In genomic region chr16:28491080-28491969, GRCh38 we compare ENCODE assay signal across 8 cellular contexts. TPM values are rescaled to one million over a fixed set of nuclear protein-coding genes. Genes with fewer than 3 reads are reported as not detected.
DNase-seq lines count a peak whose midpoint lies in the region; ATAC-seq, FAIRE-seq and TF ChIP-seq lines count a peak whose summit lies in the region.

No MANE protein-coding gene starts in this region.

- TF ChIP-seq POLR2A in HepG2 (IDR thresholded peaks at IDR 0.05; ENCODE audit: insufficient read depth in 1 of 2, low read depth in 2 of 2, low read length in 2 of 2) = no peak

- ATAC-seq in HG02884 (IDR thresholded peaks at IDR 0.05; ENCODE audit: unreplicated experiment) (peak; percentile 10), HepG2 (peak; percentile 65), GM21390 (IDR thresholded peaks at IDR 0.05; ENCODE audit: unreplicated experiment) (no peak)

- H3K27ac ChIP-seq in HepG2 (ENCODE audit: extremely low read length, insufficient read depth, low read length) = peak overlapping the region; percentile 99
- peak overlapping the region; percentile 94 for H3K27ac ChIP-seq in stomach smooth muscle (ENCODE audit: low read length)

- H4K20me1 ChIP-seq in HepG2 (ENCODE audit: insufficient read depth, low read length) = no peaks in the 10 kb centered on the region

- H3K36me3 ChIP-seq in HepG2 (replicated peaks in 1 of 2; ENCODE audit: control insufficient read depth in 1 of 2, insufficient read depth in 2 of 2, low read length in 2 of 2) (peaks cover 4 to 13% of the 10 kb centered on the region in 2 experiments), stomach smooth muscle (ENCODE audit: control insufficient read depth in 2 of 2, insufficient read depth in 2 of 2, low read length in 2 of 2) (peaks cover 14 to 16% of the 10 kb centered on the region in 2 donors)

- peak; percentile 31 for DNase-seq in NCI-H2227 (lab: John Stamatoyannopoulos, UW; ENCODE audit: unreplicated experiment)
- DNase-seq in NCI-H2227 treated with DMSO at 0.1 percent for 48 hours (lab: John Stamatoyannopoulos, UW) = no peak
- peak; percentile 36 for DNase-seq in RPMI7951 (ENCODE audit: low read depth)
- DNase-seq in cerebellum (ENCODE audit: low spot score) = peak; percentile 35
- DNase-seq in HepG2 (ENCODE audit: low spot score) = peak; percentile 49

- peaks cover 9 to 24% of the 10 kb centered on the region in 2 experiments; a peak in 4 of 5 replicates for H3K27me3 ChIP-seq in HepG2 (ENCODE audit: control insufficient read depth in 1 of 2, insufficient read depth in 2 of 2, low read length in 2 of 2)
- no peaks in the 10 kb centered on the region for H3K27me3 ChIP-seq in stomach smooth muscle (ENCODE audit: control insufficient read depth in 1 of 2, insufficient read depth in 2 of 2, low read length in 2 of 2)

- 1% methylated on average over 32 of the region's 46 CpGs for WGBS in HepG2 (ENCODE audit: low lambda C conversion rate)

- H3K9me3 ChIP-seq in HepG2 (ENCODE audit: low read length) (no peaks in the 10 kb centered on the region), stomach smooth muscle (ENCODE audit: control insufficient read depth in 2 of 2, low read length in 2 of 2) (no peaks in the 10 kb centered on the region)

- CTCF ChIA-PET in HepG2 (lab: Yijun Ruan, JAX; ENCODE audit: low intra/inter-chr PET ratio, low total read pairs) = interaction anchor here (2.1 kb wide), 1 partner anchor 58 kb away, joined by 12 read pairs; no protein-coding TSS in a partner anchor

- intact Hi-C loops in HepG2 (cut with micrococcal nuclease; ENCODE audit: unreplicated experiment) = no loop called here

- H3K9ac ChIP-seq in HepG2 (ENCODE audit: insufficient read depth, low read depth, low read length) = peak overlapping the region; percentile 94
- peak overlapping the region; percentile 92 to 96 for H3K9ac ChIP-seq in stomach smooth muscle (ENCODE audit: low read length in 2 of 2)

- TSS peak; percentile 75 for BruUV-seq in HepG2 (replicated peaks; lab: Mats Ljungman, UMichigan)

- POLR2A ChIA-PET in HepG2 (lab: Yijun Ruan, JAX) = interaction anchor here (0.6 to 2.4 kb wide), 11 partner anchors 11 to 118 kb away, joined by 3 to 8 read pairs (median 4); partner anchors contain the start of genes NUPR1, SULT1A1 and SULT1A2

- TF ChIP-seq CTCF in HepG2 (CRISPR knock-in tag; IDR thresholded peaks at IDR 0.05) = peak; percentile 78

- no peaks in the 10 kb centered on the region for H3K79me2 ChIP-seq in HepG2 (ENCODE audit: insufficient read depth, low read length)

- H2AFZ ChIP-seq in HepG2 (ENCODE audit: low read length) = peak overlapping the region; percentile 55

- FAIRE-seq in HepG2 (lab: Jason Lieb, UNC) = peak; percentile 85

- in situ Hi-C loops in HepG2 (cut with HindIII; ENCODE audit: extremely low pct_ligation_motif_present, low pct_unique_long_range_greater_than_20kb) = no loop called here

- TF ChIP-seq RAD21 in HepG2 (CRISPR knock-in tag; IDR thresholded peaks at IDR 0.05) = peak; percentile 57; the same call in 1 of the 2 replicates

- H3K4me1 ChIP-seq in HepG2 (ENCODE audit: insufficient read depth, low read length) = peaks cover 20% of the 10 kb centered on the region; the same call in 1 of the 2 replicates
- H3K4me1 ChIP-seq in stomach smooth muscle (ENCODE audit: control insufficient read depth, insufficient read depth, low read length) = peaks cover 2% of the 10 kb centered on the region

- H3K4me3 ChIP-seq in HepG2 (replicated peaks in 1 of 3; ENCODE audit: insufficient read depth in 1 of 3, low read depth in 2 of 3, low read length in 3 of 3) (peak overlapping the region; percentile 89 to 98 (median 92)), stomach smooth muscle (ENCODE audit: low read length in 2 of 2) (peak overlapping the region; percentile 97 to 98)

- TF ChIP-seq EP300 in HepG2 (IDR thresholded peaks at IDR 0.05; ENCODE audit: low read depth in 2 of 2, low read length in 2 of 2) (peak in 1 of 2 experiments; percentile 29; a peak in 1 of 4 replicates), HepG2 (CRISPR knock-in tag; IDR thresholded peaks at IDR 0.05; ENCODE audit: borderline replicate concordance) (no peak)

- H3K4me2 ChIP-seq in HepG2 (ENCODE audit: low read depth, low read length) = peak overlapping the region; percentile 93

RNA-seq across cellular contexts. Expression of gene CLN3, which starts 0.5 kb away (rescaled TPM):
- total RNA-seq in RPMI7951 (2014; rRNA removed; shearing (Covaris generic)) = 11.8 and 16.0 TPM in 2 replicates
- total RNA-seq in cerebellum = 15.3 TPM
- total RNA-seq in HepG2 (2016; rRNA removed; fragmentation: Illumina TruSeq; extraction: Trizol) = 19.9 and 23.4 TPM in 2 replicates
- 16.4 and 17.6 TPM in 2 replicates for total RNA-seq in HepG2 (2016; cell fraction: cytosol; rRNA removed; fragmentation: Illumina TruSeq; extraction: Trizol; ENCODE audit: low read depth)
- 16.8 and 28.9 TPM in 2 replicates for total RNA-seq in HepG2 (2016; cell fraction: insoluble cytoplasmic fraction; rRNA removed; fragmentation: Illumina TruSeq; extraction: Trizol)
- total RNA-seq in HepG2 (2016; cell fraction: membrane; rRNA removed; fragmentation: Illumina TruSeq; extraction: Trizol) = 25.5 and 34.7 TPM in 2 replicates
- total RNA-seq in HepG2 (2016; cell fraction: nucleus; rRNA removed; fragmentation: Illumina TruSeq; extraction: Trizol) = 24.0 and 25.3 TPM in 2 replicates
- polyA plus RNA-seq in HepG2 (2011; rRNA removed) = 46.8 and 50.0 TPM in 2 replicates
- 29.8 and 31.5 TPM in 2 replicates for polyA plus RNA-seq in HepG2 (2011; cell fraction: cytosol; rRNA removed)
- 100 and 142 TPM in 2 replicates for polyA plus RNA-seq in HepG2 (2011; cell fraction: nucleus; rRNA removed)
- 24.9 and 33.5 TPM in 2 replicates for polyA plus RNA-seq in HepG2 (2012)
- 28.0 and 32.1 TPM in 2 replicates for polyA plus RNA-seq in HepG2 (2016; cell fraction: cytosol; fragmentation: Illumina TruSeq; extraction: Trizol; ENCODE audit: low read depth)
- polyA plus RNA-seq in HepG2 (2016; cell fraction: insoluble cytoplasmic fraction; fragmentation: Illumina TruSeq; extraction: Trizol; ENCODE audit: low read depth) = 28.8 and 31.3 TPM in 2 replicates
- 47.1 and 49.1 TPM in 2 replicates for polyA plus RNA-seq in HepG2 (2016; cell fraction: membrane; fragmentation: Illumina TruSeq; extraction: Trizol; ENCODE audit: low read depth)
- polyA plus RNA-seq in HepG2 (2016; cell fraction: nucleus; fragmentation: Illumina TruSeq; extraction: Trizol; ENCODE audit: insufficient read depth, low read depth) = 79.1 and 84.7 TPM in 2 replicates
- 60.6 and 68.2 TPM in 2 replicates for polyA minus RNA-seq in HepG2 (2011; rRNA and poly(A)+ RNA removed; ENCODE audit: low replicate concordance)
- 5.8 and 16.4 TPM in 2 replicates for polyA minus RNA-seq in HepG2 (2011; cell fraction: cytosol; rRNA and poly(A)+ RNA removed)
- polyA minus RNA-seq in HepG2 (2011; cell fraction: nucleus; rRNA and poly(A)+ RNA removed) = 14.5 and 15.5 TPM in 2 replicates

RNA-seq across cellular contexts. Expression of gene APOBR, which starts 3.1 kb away (rescaled TPM):
- total RNA-seq in RPMI7951 (2014; rRNA removed; shearing (Covaris generic)) = not detected in 2 replicates
- 0.09 TPM for total RNA-seq in cerebellum
- 0.11 TPM in 1 of 2 replicates, not detected in the other for total RNA-seq in HepG2 (2016; rRNA removed; fragmentation: Illumina TruSeq; extraction: Trizol)
- not detected in 2 replicates for total RNA-seq in HepG2 (2016; cell fraction: cytosol; rRNA removed; fragmentation: Illumina TruSeq; extraction: Trizol; ENCODE audit: low read depth)
- total RNA-seq in HepG2 (2016; cell fraction: insoluble cytoplasmic fraction; rRNA removed; fragmentation: Illumina TruSeq; extraction: Trizol) = 0.15 TPM in 1 of 2 replicates, not detected in the other
- not detected in 2 replicates for total RNA-seq in HepG2 (2016; cell fraction: membrane; rRNA removed; fragmentation: Illumina TruSeq; extraction: Trizol)
- 0.09 TPM in 1 of 2 replicates, not detected in the other for total RNA-seq in HepG2 (2016; cell fraction: nucleus; rRNA removed; fragmentation: Illumina TruSeq; extraction: Trizol)
- 0.03 TPM in 2 replicates for polyA plus RNA-seq in HepG2 (2011; rRNA removed)
- polyA plus RNA-seq in HepG2 (2011; cell fraction: cytosol; rRNA removed) = 0.01 and 0.03 TPM in 2 replicates
- polyA plus RNA-seq in HepG2 (2011; cell fraction: nucleus; rRNA removed) = 0.07 and 0.11 TPM in 2 replicates
- 0.13 and 0.17 TPM in 2 replicates for polyA plus RNA-seq in HepG2 (2012)
- polyA plus RNA-seq in HepG2 (2016; cell fraction: cytosol; fragmentation: Illumina TruSeq; extraction: Trizol; ENCODE audit: low read depth) = not detected in 2 replicates
- polyA plus RNA-seq in HepG2 (2016; cell fraction: insoluble cytoplasmic fraction; fragmentation: Illumina TruSeq; extraction: Trizol; ENCODE audit: low read depth) = 0.08 and 0.14 TPM in 2 replicates
- not detected in 2 replicates for polyA plus RNA-seq in HepG2 (2016; cell fraction: membrane; fragmentation: Illumina TruSeq; extraction: Trizol; ENCODE audit: low read depth)
- 0.23 and 0.61 TPM in 2 replicates for polyA plus RNA-seq in HepG2 (2016; cell fraction: nucleus; fragmentation: Illumina TruSeq; extraction: Trizol; ENCODE audit: insufficient read depth, low read depth)
- 0.04 TPM in 1 of 2 replicates, not detected in the other for polyA minus RNA-seq in HepG2 (2011; rRNA and poly(A)+ RNA removed; ENCODE audit: low replicate concordance)
- polyA minus RNA-seq in HepG2 (2011; cell fraction: cytosol; rRNA and poly(A)+ RNA removed) = not detected in 2 replicates
- polyA minus RNA-seq in HepG2 (2011; cell fraction: nucleus; rRNA and poly(A)+ RNA removed) = not detected in 2 replicates

RNA-seq across cellular contexts. Expression of gene IL27, which starts 15.3 kb away (rescaled TPM):
- total RNA-seq in RPMI7951 (2014; rRNA removed; shearing (Covaris generic)) = not detected in 2 replicates
- not detected for total RNA-seq in cerebellum
- total RNA-seq in HepG2 (2016; rRNA removed; fragmentation: Illumina TruSeq; extraction: Trizol) = 0.13 TPM in 1 of 2 replicates, not detected in the other
- not detected in 2 replicates for total RNA-seq in HepG2 (2016; cell fraction: cytosol; rRNA removed; fragmentation: Illumina TruSeq; extraction: Trizol; ENCODE audit: low read depth)
- total RNA-seq in HepG2 (2016; cell fraction: insoluble cytoplasmic fraction; rRNA removed; fragmentation: Illumina TruSeq; extraction: Trizol) = not detected in 2 replicates
- 0.17 TPM in 1 of 2 replicates, not detected in the other for total RNA-seq in HepG2 (2016; cell fraction: membrane; rRNA removed; fragmentation: Illumina TruSeq; extraction: Trizol)
- not detected in 2 replicates for total RNA-seq in HepG2 (2016; cell fraction: nucleus; rRNA removed; fragmentation: Illumina TruSeq; extraction: Trizol)
- polyA plus RNA-seq in HepG2 (2011; rRNA removed) = 0.29 and 0.54 TPM in 2 replicates
- 0.26 and 0.31 TPM in 2 replicates for polyA plus RNA-seq in HepG2 (2011; cell fraction: cytosol; rRNA removed)
- 0.50 and 0.71 TPM in 2 replicates for polyA plus RNA-seq in HepG2 (2011; cell fraction: nucleus; rRNA removed)
- polyA plus RNA-seq in HepG2 (2012) = 0.16 and 0.35 TPM in 2 replicates
- polyA plus RNA-seq in HepG2 (2016; cell fraction: cytosol; fragmentation: Illumina TruSeq; extraction: Trizol; ENCODE audit: low read depth) = not detected in 2 replicates
- polyA plus RNA-seq in HepG2 (2016; cell fraction: insoluble cytoplasmic fraction; fragmentation: Illumina TruSeq; extraction: Trizol; ENCODE audit: low read depth) = not detected in 2 replicates
- polyA plus RNA-seq in HepG2 (2016; cell fraction: membrane; fragmentation: Illumina TruSeq; extraction: Trizol; ENCODE audit: low read depth) = not detected in 2 replicates
- polyA plus RNA-seq in HepG2 (2016; cell fraction: nucleus; fragmentation: Illumina TruSeq; extraction: Trizol; ENCODE audit: insufficient read depth, low read depth) = not detected in 2 replicates
- 0.76 TPM in 1 of 2 replicates, not detected in the other for polyA minus RNA-seq in HepG2 (2011; rRNA and poly(A)+ RNA removed; ENCODE audit: low replicate concordance)
- not detected in 2 replicates for polyA minus RNA-seq in HepG2 (2011; cell fraction: cytosol; rRNA and poly(A)+ RNA removed)
- polyA minus RNA-seq in HepG2 (2011; cell fraction: nucleus; rRNA and poly(A)+ RNA removed) = not detected in 2 replicates

RNA-seq across cellular contexts. Expression of gene NPIPB7, which starts 19.2 kb away (rescaled TPM):
- not detected in 2 replicates for total RNA-seq in RPMI7951 (2014; rRNA removed; shearing (Covaris generic))
- total RNA-seq in cerebellum (0.27 TPM), HepG2 (2016; rRNA removed; fragmentation: Illumina TruSeq; extraction: Trizol) (not detected in 2 replicates)
- not detected in 2 replicates for total RNA-seq in HepG2 (2016; cell fraction: cytosol; rRNA removed; fragmentation: Illumina TruSeq; extraction: Trizol; ENCODE audit: low read depth)
- not detected in 2 replicates for total RNA-seq in HepG2 (2016; cell fraction: insoluble cytoplasmic fraction; rRNA removed; fragmentation: Illumina TruSeq; extraction: Trizol)
- total RNA-seq in HepG2 (2016; cell fraction: membrane; rRNA removed; fragmentation: Illumina TruSeq; extraction: Trizol) = not detected in 2 replicates
- total RNA-seq in HepG2 (2016; cell fraction: nucleus; rRNA removed; fragmentation: Illumina TruSeq; extraction: Trizol) = not detected in 2 replicates
- 0.05 and 0.08 TPM in 2 replicates for polyA plus RNA-seq in HepG2 (2011; rRNA removed)
- not detected in 2 replicates for polyA plus RNA-seq in HepG2 (2011; cell fraction: cytosol; rRNA removed)
- polyA plus RNA-seq in HepG2 (2011; cell fraction: nucleus; rRNA removed) = 0.35 and 0.36 TPM in 2 replicates
- polyA plus RNA-seq in HepG2 (2012) = 0.15 TPM in 1 of 2 replicates, not detected in the other
- polyA plus RNA-seq in HepG2 (2016; cell fraction: cytosol; fragmentation: Illumina TruSeq; extraction: Trizol; ENCODE audit: low read depth) = 0.16 TPM in 1 of 2 replicates, not detected in the other
- not detected in 2 replicates for polyA plus RNA-seq in HepG2 (2016; cell fraction: insoluble cytoplasmic fraction; fragmentation: Illumina TruSeq; extraction: Trizol; ENCODE audit: low read depth)
- polyA plus RNA-seq in HepG2 (2016; cell fraction: membrane; fragmentation: Illumina TruSeq; extraction: Trizol; ENCODE audit: low read depth) = not detected in 2 replicates
- polyA plus RNA-seq in HepG2 (2016; cell fraction: nucleus; fragmentation: Illumina TruSeq; extraction: Trizol; ENCODE audit: insufficient read depth, low read depth) = 0.51 TPM in 1 of 2 replicates, not detected in the other
- 0.14 TPM in 1 of 2 replicates, not detected in the other for polyA minus RNA-seq in HepG2 (2011; rRNA and poly(A)+ RNA removed; ENCODE audit: low replicate concordance)
- polyA minus RNA-seq in HepG2 (2011; cell fraction: cytosol; rRNA and poly(A)+ RNA removed) = not detected in 2 replicates
- 0.37 TPM in 1 of 2 replicates, not detected in the other for polyA minus RNA-seq in HepG2 (2011; cell fraction: nucleus; rRNA and poly(A)+ RNA removed)

RNA-seq across cellular contexts. Expression of gene NUPR1, which starts 47.4 kb away (rescaled TPM):
- total RNA-seq in RPMI7951 (2014; rRNA removed; shearing (Covaris generic)) = 5.8 and 10.9 TPM in 2 replicates
- total RNA-seq in cerebellum (0.09 TPM), HepG2 (2016; rRNA removed; fragmentation: Illumina TruSeq; extraction: Trizol) (18.0 and 23.9 TPM in 2 replicates)
- total RNA-seq in HepG2 (2016; cell fraction: cytosol; rRNA removed; fragmentation: Illumina TruSeq; extraction: Trizol; ENCODE audit: low read depth) = 7.4 and 7.5 TPM in 2 replicates
- total RNA-seq in HepG2 (2016; cell fraction: insoluble cytoplasmic fraction; rRNA removed; fragmentation: Illumina TruSeq; extraction: Trizol) = 18.2 and 22.3 TPM in 2 replicates
- 9.6 and 12.0 TPM in 2 replicates for total RNA-seq in HepG2 (2016; cell fraction: membrane; rRNA removed; fragmentation: Illumina TruSeq; extraction: Trizol)
- total RNA-seq in HepG2 (2016; cell fraction: nucleus; rRNA removed; fragmentation: Illumina TruSeq; extraction: Trizol) = 6.4 and 6.7 TPM in 2 replicates
- 20.7 and 25.6 TPM in 2 replicates for polyA plus RNA-seq in HepG2 (2011; rRNA removed)
- 6.7 and 11.7 TPM in 2 replicates for polyA plus RNA-seq in HepG2 (2011; cell fraction: cytosol; rRNA removed)
- polyA plus RNA-seq in HepG2 (2011; cell fraction: nucleus; rRNA removed) = 8.3 and 9.2 TPM in 2 replicates
- polyA plus RNA-seq in HepG2 (2012) = 5.3 and 10.3 TPM in 2 replicates
- 17.0 and 17.7 TPM in 2 replicates for polyA plus RNA-seq in HepG2 (2016; cell fraction: cytosol; fragmentation: Illumina TruSeq; extraction: Trizol; ENCODE audit: low read depth)
- polyA plus RNA-seq in HepG2 (2016; cell fraction: insoluble cytoplasmic fraction; fragmentation: Illumina TruSeq; extraction: Trizol; ENCODE audit: low read depth) = 33.9 and 41.5 TPM in 2 replicates
- 18.7 and 22.5 TPM in 2 replicates for polyA plus RNA-seq in HepG2 (2016; cell fraction: membrane; fragmentation: Illumina TruSeq; extraction: Trizol; ENCODE audit: low read depth)
- 19.8 and 24.6 TPM in 2 replicates for polyA plus RNA-seq in HepG2 (2016; cell fraction: nucleus; fragmentation: Illumina TruSeq; extraction: Trizol; ENCODE audit: insufficient read depth, low read depth)
- 1.6 and 2.1 TPM in 2 replicates for polyA minus RNA-seq in HepG2 (2011; rRNA and poly(A)+ RNA removed; ENCODE audit: low replicate concordance)
- polyA minus RNA-seq in HepG2 (2011; cell fraction: cytosol; rRNA and poly(A)+ RNA removed) = 3.0 and 3.5 TPM in 2 replicates
- polyA minus RNA-seq in HepG2 (2011; cell fraction: nucleus; rRNA and poly(A)+ RNA removed) = 2.4 and 4.7 TPM in 2 replicates
